1 cellular context compared by ENCODE assay signal in the genomic region with DNA sequence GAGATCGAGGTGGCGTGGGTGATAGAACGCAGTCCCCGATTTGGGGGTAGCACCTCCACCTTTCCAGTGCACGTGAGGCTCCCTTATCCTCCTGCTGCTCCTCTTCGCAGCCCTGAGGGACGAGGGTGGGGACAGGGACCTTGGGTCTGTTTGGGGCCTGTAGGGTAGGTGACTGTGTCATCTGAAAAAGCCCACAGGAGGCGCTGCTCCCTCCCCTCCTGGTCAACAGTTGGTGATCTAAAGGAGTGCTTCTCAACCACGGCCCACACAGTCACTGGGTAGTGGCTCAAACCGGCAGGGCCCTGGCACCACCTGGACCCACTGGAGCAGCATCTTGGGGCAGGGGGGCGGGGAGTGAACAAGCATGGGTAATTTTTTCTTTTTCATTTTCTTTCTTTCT.
TF ChIP-seq lines count a peak whose summit lies in the region.

No MANE protein-coding gene starts in this region.

TF ChIP-seq in HCT116, 20 proteins besides CTCF, POLR2A, EP300 and RAD21 (continued from another document):
- TF ChIP-seq YY1 (IDR thresholded peaks at IDR 0.05; ENCODE audit: extremely low read depth, insufficient replicate concordance, low read depth, low read length) = no peak
- TF ChIP-seq SRF (IDR thresholded peaks at IDR 0.05; ENCODE audit: low read depth) = no peak
- TF ChIP-seq FOSL1 (IDR thresholded peaks at IDR 0.05; ENCODE audit: low read depth) = no peak
- TF ChIP-seq ELF1 (IDR thresholded peaks at IDR 0.05; ENCODE audit: borderline replicate concordance, low read depth) = no peak
- no peak for TF ChIP-seq EZH2 (IDR thresholded peaks at IDR 0.05)
- TF ChIP-seq SP1 (IDR thresholded peaks at IDR 0.05; ENCODE audit: low read depth) = no peak
- no peak for TF ChIP-seq SIN3A (IDR thresholded peaks at IDR 0.05; ENCODE audit: low read depth)
- TF ChIP-seq JUND (IDR thresholded peaks at IDR 0.05) = no peak
